9 cellular contexts compared by ENCODE assay signal in the genomic region with DNA sequence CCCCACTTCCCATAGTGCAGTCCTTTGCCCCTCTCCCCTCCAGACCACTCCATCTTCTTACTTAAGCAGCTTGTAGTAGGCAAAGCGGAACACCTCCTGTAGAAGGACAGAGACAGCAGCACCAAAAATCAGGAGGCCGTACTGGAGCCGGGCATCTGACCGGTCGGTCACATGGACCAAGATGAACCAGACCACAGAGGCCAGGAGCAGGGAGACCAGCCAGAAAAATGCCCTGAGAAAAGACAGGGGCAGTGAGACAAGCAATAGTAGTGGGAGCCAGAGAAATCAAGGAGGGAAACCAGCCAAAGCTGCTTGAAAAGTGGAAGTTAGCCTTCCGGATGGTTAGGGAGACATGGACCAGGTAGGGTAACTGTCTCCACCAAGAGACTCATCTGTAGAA. TPM values are rescaled to one million over a fixed set of nuclear protein-coding genes. Genes with fewer than 3 reads are reported as not detected.
A peak's percentile ranks its signal among the peaks of the same experiment; 100 is the strongest.
DNase-seq lines count a peak whose midpoint lies in the region; ATAC-seq, FAIRE-seq and TF ChIP-seq lines count a peak whose summit lies in the region.
"Had no signal": no experiment of that assay in that cellular context is flagged by ENCODE, and none has a peak within 500 bp of the region (broad histone marks: within the 10 kb centered on the region; RNA-seq: fewer than 3 reads in every experiment).

No MANE protein-coding gene starts in this region.

- H3K4me1 ChIP-seq in astrocyte (ENCODE audit: insufficient read depth, low read length) (peaks cover 21% of the 10 kb centered on the region), left lung (peaks cover 7 to 36% of the 10 kb centered on the region in 2 donors), testis (peaks cover 19% of the 10 kb centered on the region)

- peak overlapping the region; percentile 87 for H2AFZ ChIP-seq in astrocyte (ENCODE audit: low read depth, low read length)

- no peak for DNase-seq in activated CD4-positive, alpha-beta T cell treated with anti-CD3 and anti-CD28 coated beads, Interleukin-2, amount 10 ng/mL, durations not matched to agents 7 days and 5 days
- DNase-seq in activated CD4-positive, alpha-beta T cell treated with anti-CD3 and anti-CD28 coated beads, Interleukin-2, amount 50 U/mL, for 1 hour: no peak
- DNase-seq in astrocyte (ENCODE audit: low read depth) (no peak), left lung (no peak), testis (no peak), NCI-H2081 (lab: John Stamatoyannopoulos, UW) (no peak)
- DNase-seq in stimulated activated CD8-positive, alpha-beta memory T cell treated with anti-CD3 and anti-CD28 coated beads, Interleukin-4, amount 100 ng/mL, for 48 hours: no peak

- H3K27ac ChIP-seq in astrocyte (ENCODE audit: low read depth, low read length) (peak overlapping the region; percentile 73), left lung (peak overlapping the region; percentile 88 to 94), testis (peak overlapping the region; percentile 91 to 95)

- H3K9me3 ChIP-seq in astrocyte (ENCODE audit: insufficient read depth, low read depth, low read length) (no peaks in the 10 kb centered on the region), left lung (no peaks in the 10 kb centered on the region), testis (no peaks in the 10 kb centered on the region)

- no peak for TF ChIP-seq POLR2A in testis (IDR thresholded peaks at IDR 0.05)

- H3K9ac ChIP-seq in astrocyte (ENCODE audit: low read length): peak overlapping the region; percentile 96

- peak overlapping the region; percentile 99 for H3K4me3 Mint-ChIP-seq in activated CD4-positive, alpha-beta T cell treated with anti-CD3 and anti-CD28 coated beads, Interleukin-2, amount 10 ng/mL, durations not matched to agents 7 days and 5 days
- H3K4me3 Mint-ChIP-seq in astrocyte (ENCODE audit: unreplicated experiment): peak overlapping the region; percentile 100

- TF ChIP-seq CTCF in astrocyte (IDR thresholded peaks at IDR 0.05; ENCODE audit: insufficient read depth, low read depth, low read length) (no peak), left lung (IDR thresholded peaks at IDR 0.05) (no peak), testis (IDR thresholded peaks at IDR 0.05) (no peak)

- H3K27ac Mint-ChIP-seq in activated CD4-positive, alpha-beta T cell treated with anti-CD3 and anti-CD28 coated beads, Interleukin-2, amount 10 ng/mL, durations not matched to agents 7 days and 5 days: peak overlapping the region; percentile 98
- H3K27ac Mint-ChIP-seq in astrocyte (ENCODE audit: unreplicated experiment): peak overlapping the region; percentile 86

- H3K4me1 Mint-ChIP-seq in activated CD4-positive, alpha-beta T cell treated with anti-CD3 and anti-CD28 coated beads, Interleukin-2, amount 10 ng/mL, durations not matched to agents 7 days and 5 days: peaks cover 38% of the 10 kb centered on the region
- H3K4me1 Mint-ChIP-seq in astrocyte (ENCODE audit: low read depth, unreplicated experiment): peaks cover 20% of the 10 kb centered on the region

- peak overlapping the region; percentile 93 for H3K4me3 ChIP-seq in astrocyte (ENCODE audit: insufficient read depth, low read depth, low read length)
- H3K4me3 ChIP-seq in left lung: peak overlapping the region; percentile 83 to 97
- H3K4me3 ChIP-seq in testis: peak overlapping the region; percentile 84 to 98

- no peak for FAIRE-seq in astrocyte (lab: Jason Lieb, UNC)

- no peaks in the 10 kb centered on the region for H3K9me3 Mint-ChIP-seq in activated CD4-positive, alpha-beta T cell treated with anti-CD3 and anti-CD28 coated beads, Interleukin-2, amount 10 ng/mL, durations not matched to agents 7 days and 5 days
- no peaks in the 10 kb centered on the region for H3K9me3 Mint-ChIP-seq in astrocyte (ENCODE audit: unreplicated experiment)

- H3K27me3 Mint-ChIP-seq in activated CD4-positive, alpha-beta T cell treated with anti-CD3 and anti-CD28 coated beads, Interleukin-2, amount 10 ng/mL, durations not matched to agents 7 days and 5 days: no peaks in the 10 kb centered on the region
- no peaks in the 10 kb centered on the region for H3K27me3 Mint-ChIP-seq in astrocyte (ENCODE audit: low read depth, unreplicated experiment)

- H3K27me3 ChIP-seq in astrocyte (ENCODE audit: insufficient read depth, low read length): no peaks in the 10 kb centered on the region
- H3K27me3 ChIP-seq in left lung: no peaks in the 10 kb centered on the region
- H3K27me3 ChIP-seq in testis: no peaks in the 10 kb centered on the region

- CTCF ChIA-PET in activated CD4-positive, alpha-beta T cell treated with anti-CD3 and anti-CD28 coated beads, Interleukin-2, amount 10 ng/mL, durations not matched to agents 7 days and 5 days (lab: Charles Lee): interaction anchor here (1.5 kb wide), 1 partner anchor 11 kb away, joined by 4 read pairs; no protein-coding TSS in a partner anchor

- POLR2A ChIA-PET in activated CD4-positive, alpha-beta T cell treated with anti-CD3 and anti-CD28 coated beads, Interleukin-2, amount 10 ng/mL, durations not matched to agents 7 days and 5 days (lab: Charles Lee): no interaction called here

- no peak for ATAC-seq in left lung
- ATAC-seq in HG03442 (IDR thresholded peaks at IDR 0.05; ENCODE audit: unreplicated experiment): no peak

- H3K4me2 ChIP-seq in astrocyte (ENCODE audit: low read length): peak overlapping the region; percentile 98

- peaks cover 38% of the 10 kb centered on the region for H3K36me3 Mint-ChIP-seq in activated CD4-positive, alpha-beta T cell treated with anti-CD3 and anti-CD28 coated beads, Interleukin-2, amount 10 ng/mL, durations not matched to agents 7 days and 5 days (ENCODE audit: low read depth)
- H3K36me3 Mint-ChIP-seq in astrocyte (ENCODE audit: low read depth, unreplicated experiment): peaks cover 6% of the 10 kb centered on the region

- H3K36me3 ChIP-seq in astrocyte (ENCODE audit: insufficient read depth, low read length): peaks cover 12% of the 10 kb centered on the region
- peaks cover 0 to 34% of the 10 kb centered on the region in 2 donors for H3K36me3 ChIP-seq in left lung
- no peaks in the 10 kb centered on the region for H3K36me3 ChIP-seq in testis (ENCODE audit: low read depth, missing control alignments)

- 11 to 25% methylated on average over 6 of the region's 6 CpGs for WGBS in testis, 2 donors

- intact Hi-C loops in left lung (cut with DNase I): no loop called here
- intact Hi-C loops in testis (cut with DNase I; ENCODE audit: low total_unique reads): no loop called here

- peaks cover 7% of the 10 kb centered on the region for H4K20me1 ChIP-seq in astrocyte (ENCODE audit: insufficient read depth, low read length)

- H3K79me2 ChIP-seq in astrocyte (ENCODE audit: insufficient read depth, low read length): peaks cover 28% of the 10 kb centered on the region

RNA-seq across cellular contexts. Expression of a gene that starts 0.9 kb away (rescaled TPM):
- total RNA-seq in activated CD4-positive, alpha-beta T cell treated with anti-CD3 and anti-CD28 coated beads, Interleukin-2, amount 10 ng/mL, durations not matched to agents 7 days and 5 days: 100 to 1,000 TPM; 130 to 137 TPM
- total RNA-seq in astrocyte (99.9 and 100 TPM in 2 replicates), left lung (100 to 1,000 TPM; 127 to 143 TPM), testis (100 to 1,000 TPM in 1 of 2 donors, 10 to 100 TPM in 1; 64.0 to 102 TPM)
- 86.2 TPM for polyA plus RNA-seq in testis (ENCODE audit: insufficient read depth, low read depth, low replicate concordance)

RNA-seq across cellular contexts. Expression of a gene that starts 4.7 kb away (rescaled TPM):
- total RNA-seq in activated CD4-positive, alpha-beta T cell treated with anti-CD3 and anti-CD28 coated beads, Interleukin-2, amount 10 ng/mL, durations not matched to agents 7 days and 5 days: 1 to 10 TPM; 2.4 to 3.5 TPM
- 7.9 and 9.6 TPM in 2 replicates for total RNA-seq in astrocyte
- 10 to 100 TPM; 10.8 to 21.3 TPM for total RNA-seq in left lung
- total RNA-seq in testis: 1 to 10 TPM; 2.9 to 7.0 TPM
- 23.7 TPM for polyA plus RNA-seq in testis (ENCODE audit: insufficient read depth, low read depth, low replicate concordance)

RNA-seq across cellular contexts. Expression of a gene that starts 10.3 kb away (rescaled TPM):
- not detected for total RNA-seq in activated CD4-positive, alpha-beta T cell treated with anti-CD3 and anti-CD28 coated beads, Interleukin-2, amount 10 ng/mL, durations not matched to agents 7 days and 5 days
- total RNA-seq in astrocyte: 1.2 TPM in 2 replicates
- under 1 TPM; 0.18 to 0.44 TPM for total RNA-seq in left lung
- total RNA-seq in testis: under 1 TPM in 1 of 2 donors, not detected in 1; 0.25 TPM
- 0.98 TPM for polyA plus RNA-seq in testis (ENCODE audit: insufficient read depth, low read depth, low replicate concordance)
- total RNA-seq: dermis microvascular lymphatic vessel endothelial cell had no signal

RNA-seq across cellular contexts. Expression of a gene that starts 14.5 kb away (rescaled TPM):
- total RNA-seq in activated CD4-positive, alpha-beta T cell treated with anti-CD3 and anti-CD28 coated beads, Interleukin-2, amount 10 ng/mL, durations not matched to agents 7 days and 5 days: 1 to 10 TPM; 1.7 to 2.1 TPM
- total RNA-seq in astrocyte: 4.8 and 6.3 TPM in 2 replicates
- 1 to 10 TPM; 3.4 to 3.9 TPM for total RNA-seq in left lung
- total RNA-seq in testis: 10 to 100 TPM; 10.3 to 10.6 TPM
- polyA plus RNA-seq in testis (ENCODE audit: insufficient read depth, low read depth, low replicate concordance): 11.8 TPM

RNA-seq across cellular contexts. Expression of a gene that starts 25.8 kb away (rescaled TPM):
- 10 to 100 TPM; 69.6 to 72.9 TPM for total RNA-seq in activated CD4-positive, alpha-beta T cell treated with anti-CD3 and anti-CD28 coated beads, Interleukin-2, amount 10 ng/mL, durations not matched to agents 7 days and 5 days
- total RNA-seq in astrocyte (63.7 and 65.0 TPM in 2 replicates), left lung (10 to 100 TPM; 44.2 to 47.9 TPM), testis (10 to 100 TPM; 43.5 to 45.8 TPM)
- 72.2 TPM for polyA plus RNA-seq in testis (ENCODE audit: insufficient read depth, low read depth, low replicate concordance)
